In the genomic region with DNA sequence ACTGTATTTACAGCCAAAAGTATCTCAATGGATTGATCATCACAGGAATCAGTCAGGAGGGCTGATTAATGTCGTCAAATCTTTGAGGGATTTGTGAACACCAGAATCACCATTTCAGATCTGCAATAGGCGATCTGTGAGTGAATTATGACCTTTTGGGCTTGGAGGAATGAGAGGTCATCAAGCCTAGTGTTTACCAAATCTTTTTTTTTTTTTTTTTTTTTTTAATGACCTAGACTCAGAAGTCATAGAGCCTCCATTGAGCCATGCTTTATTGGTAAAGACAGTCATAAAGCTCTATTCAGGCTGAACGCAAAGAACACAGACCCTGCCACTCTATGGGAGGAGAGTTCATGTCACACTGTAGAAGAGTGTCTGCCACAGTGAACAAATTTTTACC, we compare ENCODE assay signal across 14 cellular contexts.
A peak's percentile ranks its signal among the peaks of the same experiment; 100 is the strongest.
DNase-seq lines count a peak whose midpoint lies in the region; ATAC-seq and TF ChIP-seq lines count a peak whose summit lies in the region.
"Had no signal": no experiment of that assay in that cellular context is flagged by ENCODE, and none has a peak within 500 bp of the region (broad histone marks: within the 10 kb centered on the region; RNA-seq: fewer than 3 reads in every experiment).

No MANE protein-coding gene starts in this region.

- no peaks in the 10 kb centered on the region for H3K9me2 ChIP-seq in HCT116 (ENCODE audit: insufficient read depth)

- in situ Hi-C loops in Panc1 (cut with HindIII; ENCODE audit: low pct_unique_long_range_greater_than_20kb, low sequenced_read_pairs): no loop called here

- POLR2A ChIA-PET in HCT116 (lab: Charles Lee) (no interaction called here), Panc1 (lab: Charles Lee) (no interaction called here)

- WGBS in right lobe of liver (ENCODE audit: insufficient coverage, low coverage, low lambda C conversion rate, missing lambda C conversion rate): 51% methylated on average over 3 of the region's 3 CpGs

- TF ChIP-seq CTCF in HCT116 (IDR thresholded peaks at IDR 0.05 in 2 of 3, conservative IDR thresholded peaks at IDR 0.05 in 1 of 3; ENCODE audit: borderline replicate concordance in 1 of 3, insufficient read depth in 1 of 3, low read depth in 2 of 3, low read length in 2 of 3) (no peak), Panc1 (IDR thresholded peaks at IDR 0.05) (no peak), right lobe of liver (IDR thresholded peaks at IDR 0.05) (no peak), osteocyte (IDR thresholded peaks at IDR 0.05) (no peak)

- ATAC-seq in HCT116: no peak
- ATAC-seq in Panc1: no peak
- ATAC-seq in right lobe of liver: peak; percentile 70 to 80 (median 72)
- no peak for ATAC-seq in activated T-cell treated with anti-CD3 and anti-CD28 coated beads, Interleukin-2, amount 50 U/mL, for 72 hours (replicated peaks in 1 of 2)
- ATAC-seq: CD8-positive, alpha-beta T cell had no signal

- H3K4me1 ChIP-seq in ACC112 (ENCODE audit: control insufficient read depth, insufficient read depth, low read length, unreplicated experiment) (peaks cover 42% of the 10 kb centered on the region), HCT116 (ENCODE audit: control insufficient read depth in 1 of 2, insufficient read depth in 2 of 2, low read length in 2 of 2) (peaks cover 30 to 61% of the 10 kb centered on the region in 2 experiments), Panc1 (ENCODE audit: control insufficient read depth, insufficient read depth, low read length) (peaks cover 29% of the 10 kb centered on the region), right lobe of liver (peaks cover 0 to 13% (median 0%) of the 10 kb centered on the region in 4 donors)
- H3K4me1 ChIP-seq: BLaER1 had no signal

- no peak for DNase-seq in HCT116 (ENCODE audit: low read depth, low spot score)
- DNase-seq in Panc1 (ENCODE audit: low read depth, low spot score): no peak
- DNase-seq in right lobe of liver: no peak
- no peak for DNase-seq in CD1c-positive myeloid dendritic cell (ENCODE audit: extremely low spot score)
- no peak for DNase-seq in osteocyte (ENCODE audit: extremely low spot score, unreplicated experiment)
- no peak for DNase-seq in activated T-cell treated with anti-CD3 and anti-CD28 coated beads, Interleukin-2, amount 50 U/mL, for 72 hours
- DNase-seq: CD8-positive, alpha-beta T cell; COR-L47; H9; KBM-7 had no signal

- TF ChIP-seq POLR2A in HCT116 (IDR thresholded peaks at IDR 0.05; ENCODE audit: borderline replicate concordance, extremely low read depth, insufficient read depth, insufficient read length) (no peak), right lobe of liver (IDR thresholded peaks at IDR 0.05) (no peak)

- no peaks in the 10 kb centered on the region for H3K27me3 Mint-ChIP-seq in osteocyte (ENCODE audit: unreplicated experiment)
- H3K27me3 Mint-ChIP-seq in activated T-cell treated with anti-CD3 and anti-CD28 coated beads, Interleukin-2, amount 50 U/mL, for 72 hours (ENCODE audit: low read depth): peaks cover 7% of the 10 kb centered on the region
- H3K27me3 Mint-ChIP-seq: IgD-negative memory B cell had no signal

- H3K4me3 Mint-ChIP-seq in osteocyte (ENCODE audit: unreplicated experiment): no peak overlapping the region
- no peak overlapping the region for H3K4me3 Mint-ChIP-seq in activated T-cell treated with anti-CD3 and anti-CD28 coated beads, Interleukin-2, amount 50 U/mL, for 72 hours
- H3K4me3 Mint-ChIP-seq: CD14-positive monocyte; CD8-positive, alpha-beta T cell; H9; IgD-negative memory B cell had no signal

- H3K27ac ChIP-seq in ACC112 (ENCODE audit: low read depth, low read length): peak overlapping the region; percentile 63
- H3K27ac ChIP-seq in HCT116 (ENCODE audit: low read depth, low read length): peak overlapping the region; percentile 99; the same call in 1 of the 2 replicates
- H3K27ac ChIP-seq in Panc1 (ENCODE audit: low read length): peak overlapping the region; percentile 98
- H3K27ac ChIP-seq in right lobe of liver: peak overlapping the region in 2 of 3 donors; percentile 24 to 52
- H3K27ac ChIP-seq: BLaER1 had no signal

- RAD21 ChIA-PET in HCT116 (lab: Charles Lee; ENCODE audit: low non-redundant PET in 1 of 2, low total read pairs in 2 of 2, uncharacterized antibody in 2 of 2, unreplicated experiment in 2 of 2): no interaction called here

- H3K27me3 ChIP-seq in ACC112 (ENCODE audit: insufficient read depth, low read length) (no peaks in the 10 kb centered on the region), HCT116 (ENCODE audit: insufficient read depth, low read length) (no peaks in the 10 kb centered on the region), Panc1 (ENCODE audit: control insufficient read depth, insufficient read depth, low read length) (no peaks in the 10 kb centered on the region), right lobe of liver (no peaks in the 10 kb centered on the region)
- H3K27me3 ChIP-seq: BLaER1 had no signal

- H3K4me3 ChIP-seq in ACC112 (ENCODE audit: low read depth, low read length): no peak overlapping the region
- no peak overlapping the region for H3K4me3 ChIP-seq in HCT116 (replicated peaks in 1 of 2; ENCODE audit: low read depth in 1 of 2, low read length in 2 of 2)
- no peak overlapping the region for H3K4me3 ChIP-seq in Panc1 (ENCODE audit: low read depth in 2 of 2, low read length in 2 of 2)
- H3K4me3 ChIP-seq in right lobe of liver: no peak overlapping the region
- H3K4me3 ChIP-seq: BLaER1 had no signal

- no peaks in the 10 kb centered on the region for H3K79me2 ChIP-seq in ACC112 (ENCODE audit: control insufficient read depth, insufficient read depth, low read length, unreplicated experiment)
- H3K79me2 ChIP-seq in HCT116 (ENCODE audit: insufficient read depth, low read length): peaks cover 15% of the 10 kb centered on the region; the same call in 1 of the 2 replicates

- no peak overlapping the region for H3K27ac Mint-ChIP-seq in osteocyte (ENCODE audit: unreplicated experiment)
- no peak overlapping the region for H3K27ac Mint-ChIP-seq in activated T-cell treated with anti-CD3 and anti-CD28 coated beads, Interleukin-2, amount 50 U/mL, for 72 hours
- H3K27ac Mint-ChIP-seq: CD14-positive monocyte; CD8-positive, alpha-beta T cell; H9; IgD-negative memory B cell had no signal

- no peak overlapping the region for H3K9ac ChIP-seq in HCT116 (ENCODE audit: low read length)
- H3K9ac ChIP-seq: BLaER1 had no signal

- TF ChIP-seq RAD21 in HCT116 (IDR thresholded peaks at IDR 0.05; ENCODE audit: low read depth): no peak

- no peaks in the 10 kb centered on the region for H4K20me1 ChIP-seq in HCT116 (ENCODE audit: insufficient read depth)
- H4K20me1 ChIP-seq: BLaER1 had no signal

- H3K4me2 ChIP-seq in HCT116 (ENCODE audit: low read length): no peak overlapping the region
- H3K4me2 ChIP-seq: BLaER1 had no signal

- H2AFZ ChIP-seq in ACC112 (ENCODE audit: low read length, unreplicated experiment): peak overlapping the region; percentile 44
- no peak overlapping the region for H2AFZ ChIP-seq in HCT116 (ENCODE audit: low read depth, low read length, poor library complexity, severe bottlenecking)

- H3K9me3 ChIP-seq in HCT116 (ENCODE audit: control insufficient read depth in 1 of 2, insufficient read depth in 1 of 2, low read depth in 1 of 2, low read length in 2 of 2) (peaks cover 0 to 4% of the 10 kb centered on the region in 2 experiments; a peak in 1 of 4 replicates), Panc1 (ENCODE audit: control insufficient read depth, insufficient read depth, low read depth, low read length) (no peaks in the 10 kb centered on the region; the same call in 1 of the 2 replicates), right lobe of liver (no peaks in the 10 kb centered on the region)
- H3K9me3 ChIP-seq: BLaER1 had no signal

- BruUV-seq in HCT116 (replicated peaks; lab: Mats Ljungman, UMichigan) (no TSS peak), Panc1 (replicated peaks; lab: Mats Ljungman, UMichigan) (no TSS peak)

- intact Hi-C loops in HCT116 (cut with micrococcal nuclease): no loop called here
- intact Hi-C loops in Panc1 (cut with micrococcal nuclease; ENCODE audit: unreplicated experiment): no loop called here
- intact Hi-C loops in right lobe of liver (cut with DNase I): no loop called here

- CTCF ChIA-PET in HCT116 (lab: Charles Lee): no interaction called here
- CTCF ChIA-PET in Panc1 (lab: Charles Lee): no interaction called here

- no peaks in the 10 kb centered on the region for H3K36me3 ChIP-seq in ACC112 (ENCODE audit: insufficient read depth, low read length)
- H3K36me3 ChIP-seq in HCT116 (ENCODE audit: control insufficient read depth in 1 of 2, insufficient read depth in 2 of 2, low read length in 2 of 2): peaks cover 0 to 5% of the 10 kb centered on the region in 2 experiments; a peak in 1 of 4 replicates
- no peaks in the 10 kb centered on the region for H3K36me3 ChIP-seq in Panc1 (ENCODE audit: control insufficient read depth, insufficient read depth, low read length)
- H3K36me3 ChIP-seq in right lobe of liver: no peaks in the 10 kb centered on the region
- H3K36me3 ChIP-seq: BLaER1 had no signal

- peaks cover 17% of the 10 kb centered on the region for H3K4me1 Mint-ChIP-seq in osteocyte (ENCODE audit: unreplicated experiment)
- peaks cover 3% of the 10 kb centered on the region for H3K4me1 Mint-ChIP-seq in activated T-cell treated with anti-CD3 and anti-CD28 coated beads, Interleukin-2, amount 50 U/mL, for 72 hours (ENCODE audit: low read depth)
- H3K4me1 Mint-ChIP-seq: IgD-negative memory B cell had no signal

- no peaks in the 10 kb centered on the region for H3K36me3 Mint-ChIP-seq in osteocyte (ENCODE audit: unreplicated experiment)
- no peaks in the 10 kb centered on the region for H3K36me3 Mint-ChIP-seq in activated T-cell treated with anti-CD3 and anti-CD28 coated beads, Interleukin-2, amount 50 U/mL, for 72 hours (ENCODE audit: insufficient read depth in 2 of 2)
- H3K36me3 Mint-ChIP-seq: CD14-positive monocyte; CD8-positive, alpha-beta T cell; IgD-negative memory B cell had no signal

- no peaks in the 10 kb centered on the region for H3K9me3 Mint-ChIP-seq in osteocyte (ENCODE audit: unreplicated experiment)
- H3K9me3 Mint-ChIP-seq in activated T-cell treated with anti-CD3 and anti-CD28 coated beads, Interleukin-2, amount 50 U/mL, for 72 hours: no peaks in the 10 kb centered on the region
- H3K9me3 Mint-ChIP-seq: CD8-positive, alpha-beta T cell; H9 had no signal

TF ChIP-seq in HCT116, 20 proteins besides CTCF, POLR2A, EP300 and RAD21 (continues in another document):
- TF ChIP-seq, protein P1, sequence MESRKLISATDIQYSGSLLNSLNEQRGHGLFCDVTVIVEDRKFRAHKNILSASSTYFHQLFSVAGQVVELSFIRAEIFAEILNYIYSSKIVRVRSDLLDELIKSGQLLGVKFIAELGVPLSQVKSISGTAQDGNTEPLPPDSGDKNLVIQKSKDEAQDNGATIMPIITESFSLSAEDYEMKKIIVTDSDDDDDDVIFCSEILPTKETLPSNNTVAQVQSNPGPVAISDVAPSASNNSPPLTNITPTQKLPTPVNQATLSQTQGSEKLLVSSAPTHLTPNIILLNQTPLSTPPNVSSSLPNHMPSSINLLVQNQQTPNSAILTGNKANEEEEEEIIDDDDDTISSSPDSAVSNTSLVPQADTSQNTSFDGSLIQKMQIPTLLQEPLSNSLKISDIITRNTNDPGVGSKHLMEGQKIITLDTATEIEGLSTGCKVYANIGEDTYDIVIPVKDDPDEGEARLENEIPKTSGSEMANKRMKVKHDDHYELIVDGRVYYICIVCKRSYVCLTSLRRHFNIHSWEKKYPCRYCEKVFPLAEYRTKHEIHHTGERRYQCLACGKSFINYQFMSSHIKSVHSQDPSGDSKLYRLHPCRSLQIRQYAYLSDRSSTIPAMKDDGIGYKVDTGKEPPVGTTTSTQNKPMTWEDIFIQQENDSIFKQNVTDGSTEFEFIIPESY (IDR thresholded peaks at IDR 0.05; ENCODE audit: extremely low read depth, insufficient replicate concordance, low read length): no peak

Comparison
In these comparisons a context has a peak if more than half of its experiments do, and no peak if none do; other contexts are left out.
1. H3K27ac ChIP-seq: peak in every context shown above with its lines; median percentile 99 in HCT116; 98 in Panc1; 63 in ACC112; 38 in right lobe of liver.
2. ATAC-seq: peak in right lobe of liver (4 of 4); none in HCT116 (single experiment), Panc1 (single experiment) and activated T-cell treated with anti-CD3 and anti-CD28 coated beads, Interleukin-2, amount 50 U/mL, for 72 hours (0 of 2).